17 cellular contexts compared by ENCODE assay signal in genomic region chr20:4978050-4978918, GRCh38. TPM values are rescaled to one million over a fixed set of nuclear protein-coding genes. Genes with fewer than 3 reads are reported as not detected.
DNase-seq lines count a peak whose midpoint lies in the region; ATAC-seq, FAIRE-seq and TF ChIP-seq lines count a peak whose summit lies in the region.
"Had no signal": no experiment of that assay in that cellular context is flagged by ENCODE, and none has a peak within 500 bp of the region (broad histone marks: within the 10 kb centered on the region; RNA-seq: fewer than 3 reads in every experiment).

No MANE protein-coding gene starts in this region.

- no peak overlapping the region for H3K27ac Mint-ChIP-seq in activated CD4-positive, alpha-beta memory T cell treated with anti-CD3 and anti-CD28 coated beads for 36 hours
- H3K27ac Mint-ChIP-seq: activated T-cell treated with anti-CD3 and anti-CD28 coated beads, Interleukin-2, amount 50 U/mL, for 72 hours; progenitor cell of endocrine pancreas had no signal

- TF ChIP-seq CTCF in GM12878 (IDR thresholded peaks at IDR 0.05 in 2 of 3, conservative IDR thresholded peaks at IDR 0.05 in 1 of 3; ENCODE audit: control insufficient read depth in 2 of 3, extremely low read depth in 1 of 3, insufficient read depth in 1 of 3, low read depth in 3 of 3, low read length in 3 of 3) (no peak), right lobe of liver (IDR thresholded peaks at IDR 0.05) (no peak)

- no peak overlapping the region for H3K9ac ChIP-seq in GM12878 (ENCODE audit: control insufficient read depth, insufficient read depth, low read length)
- H3K9ac ChIP-seq: BLaER1 had no signal

- no peaks in the 10 kb centered on the region for H3K36me3 Mint-ChIP-seq in activated CD4-positive, alpha-beta memory T cell treated with anti-CD3 and anti-CD28 coated beads for 36 hours

- BruUV-seq in GM12878 (replicated peaks; lab: Mats Ljungman, UMichigan) = TSS peak; percentile 15

- H3K4me1 Mint-ChIP-seq in activated CD4-positive, alpha-beta memory T cell treated with anti-CD3 and anti-CD28 coated beads for 36 hours (ENCODE audit: low read depth) = peaks cover 16% of the 10 kb centered on the region

- 65% methylated on average over 10 of the region's 10 CpGs for WGBS in GM12878 (ENCODE audit: insufficient coverage, insufficient replicate concordance, low lambda C conversion rate, missing lambda C conversion rate)
- 38% methylated on average over 10 of the region's 10 CpGs for WGBS in right lobe of liver (ENCODE audit: insufficient coverage, low coverage, low lambda C conversion rate, missing lambda C conversion rate)

- RAD21 ChIA-PET in GM12878 (lab: Charles Lee; ENCODE audit: unreplicated experiment) = interaction anchor here (1.1 to 2.2 kb wide), 2 partner anchors 21 to 164 kb away, joined by 4 to 10 read pairs; no protein-coding TSS in a partner anchor

- no peak overlapping the region for H3K4me3 Mint-ChIP-seq in activated CD4-positive, alpha-beta memory T cell treated with anti-CD3 and anti-CD28 coated beads for 36 hours
- H3K4me3 Mint-ChIP-seq: activated T-cell treated with anti-CD3 and anti-CD28 coated beads, Interleukin-2, amount 50 U/mL, for 72 hours had no signal

- no peak for TF ChIP-seq RAD21 in GM12878 (IDR thresholded peaks at IDR 0.05; ENCODE audit: insufficient read depth, low read depth, low read length)

- H3K9me3 Mint-ChIP-seq in activated CD4-positive, alpha-beta memory T cell treated with anti-CD3 and anti-CD28 coated beads for 36 hours = no peaks in the 10 kb centered on the region
- H3K9me3 Mint-ChIP-seq: activated T-cell treated with anti-CD3 and anti-CD28 coated beads, Interleukin-2, amount 50 U/mL, for 72 hours had no signal

- POLR2A ChIA-PET in GM12878 (lab: Charles Lee) = interaction anchor here (0.8 to 1.5 kb wide), 4 partner anchors 8 to 72 kb away, joined by 3 read pairs; no protein-coding TSS in a partner anchor
- POLR2A ChIA-PET in activated CD4-positive, alpha-beta memory T cell treated with anti-CD3 and anti-CD28 coated beads for 36 hours (lab: Charles Lee) = no interaction called here

- SMC1A ChIA-PET in GM12878 (lab: Charles Lee; ENCODE audit: uncharacterized antibody, unreplicated experiment) = interaction anchor here (0.9 to 2.1 kb wide), 10 partner anchors 9 to 169 kb away, joined by 3 to 14 read pairs (median 4); no protein-coding TSS in a partner anchor

- H3K4me1 ChIP-seq in GM12878 (ENCODE audit: control insufficient read depth, insufficient read depth, low read length) (no peaks in the 10 kb centered on the region; the same call in 1 of the 2 replicates), right lobe of liver (peaks cover 3 to 19% (median 11%) of the 10 kb centered on the region in 4 donors)

- in situ Hi-C loops in GM12878 (cut with MboI) = no loop called here

- TF ChIP-seq EP300 in GM12878 (IDR thresholded peaks at IDR 0.05; ENCODE audit: borderline replicate concordance in 1 of 2, control insufficient read depth in 1 of 2, low read depth in 2 of 2, low read length in 2 of 2) = no peak

- CTCF ChIA-PET in GM12878 (lab: Yijun Ruan, JAX) = interaction anchor here (0.8 to 1.4 kb wide), 6 partner anchors 19 to 123 kb away, joined by 3 to 4 read pairs (median 3); no protein-coding TSS in a partner anchor
- CTCF ChIA-PET in activated CD4-positive, alpha-beta memory T cell treated with anti-CD3 and anti-CD28 coated beads for 36 hours (lab: Charles Lee) = interaction anchor here (1.5 to 1.6 kb wide), 2 partner anchors 23 to 27 kb away, joined by 3 to 5 read pairs; no protein-coding TSS in a partner anchor

- H3K27me3 Mint-ChIP-seq in activated CD4-positive, alpha-beta memory T cell treated with anti-CD3 and anti-CD28 coated beads for 36 hours = no peaks in the 10 kb centered on the region
- H3K27me3 Mint-ChIP-seq: progenitor cell of endocrine pancreas had no signal

- H3K9me3 ChIP-seq in GM12878 (replicated peaks; ENCODE audit: control insufficient read depth, insufficient read depth, low read length) = no peaks in the 10 kb centered on the region
- H3K9me3 ChIP-seq in right lobe of liver = no peaks in the 10 kb centered on the region
- H3K9me3 ChIP-seq: BLaER1, upper lobe of left lung had no signal

- no peaks in the 10 kb centered on the region for H4K20me1 ChIP-seq in GM12878 (ENCODE audit: control insufficient read depth, insufficient read depth)

- ATAC-seq in GM12878 (peak; percentile 34), right lobe of liver (peak; percentile 29 to 74 (median 57)), GM21447 (IDR thresholded peaks at IDR 0.05; ENCODE audit: unreplicated experiment) (no peak), HG03442 (IDR thresholded peaks at IDR 0.05; ENCODE audit: unreplicated experiment) (no peak), HG03457 (IDR thresholded peaks at IDR 0.05; ENCODE audit: unreplicated experiment) (no peak)
- ATAC-seq: activated T-cell treated with anti-CD3 and anti-CD28 coated beads, Interleukin-2, amount 50 U/mL, for 72 hours had no signal

- no peak overlapping the region for H2AFZ ChIP-seq in GM12878 (ENCODE audit: control insufficient read depth, low read depth, low read length)
- H2AFZ ChIP-seq: PC-9 had no signal

- H3K27ac ChIP-seq in GM12878 (ENCODE audit: control insufficient read depth, insufficient read depth) = no peak overlapping the region
- H3K27ac ChIP-seq in right lobe of liver = peak overlapping the region in 2 of 3 donors; percentile 34 to 56
- H3K27ac ChIP-seq: BLaER1, PC-9, upper lobe of left lung had no signal

- H3K4me3 ChIP-seq in GM12878 (no peak overlapping the region), right lobe of liver (no peak overlapping the region)
- H3K4me3 ChIP-seq: BLaER1, PC-9, upper lobe of left lung had no signal

- no peak overlapping the region for H3K4me2 ChIP-seq in GM12878 (ENCODE audit: control insufficient read depth, insufficient read depth)
- H3K4me2 ChIP-seq: BLaER1, PC-9 had no signal

- DNase-seq in D341Med (ENCODE audit: low spot score) = peak; percentile 62
- peak; percentile 11 for DNase-seq in NCI-H1694 treated with DMSO at 0.1 percent for 48 hours (lab: John Stamatoyannopoulos, UW)
- DNase-seq in GM12878 (ENCODE audit: low read depth, low spot score) = no peak
- peak in 1 of 3 donors; percentile 41 for DNase-seq in right lobe of liver
- DNase-seq in activated CD4-positive, alpha-beta memory T cell treated with anti-CD3 and anti-CD28 coated beads for 36 hours = no peak
- DNase-seq: activated CD4-positive, alpha-beta T cell treated with anti-CD3 and anti-CD28 coated beads, Interleukin-2, amount 50 U/mL, for 1 hour; activated T-cell treated with anti-CD3 and anti-CD28 coated beads, Interleukin-2, amount 50 U/mL, for 72 hours; DND-41; midbrain; PC-9; upper lobe of left lung had no signal

- TF ChIP-seq POLR2A in GM12878 (IDR thresholded peaks at IDR 0.05; ENCODE audit: low read depth, low read length) (no peak), right lobe of liver (IDR thresholded peaks at IDR 0.05) (no peak)

- intact Hi-C loops in GM12878 (cut with micrococcal nuclease; ENCODE audit: unreplicated experiment) (no loop called here), right lobe of liver (cut with DNase I) (no loop called here)
- intact Hi-C loops in activated CD4-positive, alpha-beta memory T cell treated with anti-CD3 and anti-CD28 coated beads for 36 hours (cut with micrococcal nuclease) = no loop called here

- H3K27me3 ChIP-seq in GM12878 (replicated peaks in 1 of 2; ENCODE audit: control insufficient read depth in 2 of 2, insufficient read depth in 2 of 2, low read length in 1 of 2) (no peaks in the 10 kb centered on the region), right lobe of liver (no peaks in the 10 kb centered on the region)
- H3K27me3 ChIP-seq: BLaER1, upper lobe of left lung had no signal

- no peak for FAIRE-seq in GM12878 (lab: Jason Lieb, UNC)
- FAIRE-seq: frontal cortex had no signal

- no peaks in the 10 kb centered on the region; the same call in 1 of the 2 replicates for H3K79me2 ChIP-seq in GM12878 (ENCODE audit: control insufficient read depth, insufficient read depth, low read length)

- H3K36me3 ChIP-seq in GM12878 (ENCODE audit: control insufficient read depth in 2 of 2, insufficient read depth in 2 of 2, low read length in 1 of 2) (peaks cover 0 to 1% of the 10 kb centered on the region in 2 experiments; a peak in 1 of 4 replicates), right lobe of liver (no peaks in the 10 kb centered on the region)
- H3K36me3 ChIP-seq: BLaER1, upper lobe of left lung had no signal

TF ChIP-seq in GM12878, 131 proteins besides CTCF, POLR2A, EP300 and RAD21 (continues in another document):
- TF ChIP-seq WRNIP1 (IDR thresholded peaks at IDR 0.05; ENCODE audit: borderline replicate concordance, low read depth, low read length) = no peak
- no peak for TF ChIP-seq CHD2 (IDR thresholded peaks at IDR 0.05; ENCODE audit: borderline replicate concordance, low read depth, low read length)
- TF ChIP-seq FOXK2 (IDR thresholded peaks at IDR 0.05) = no peak
- no peak for TF ChIP-seq STAT3 (IDR thresholded peaks at IDR 0.05; ENCODE audit: low read depth, low read length)

RNA-seq across cellular contexts. Expression of gene SLC23A2, which starts 23.0 kb away (rescaled TPM):
- 293 and 316 TPM in 2 replicates for total RNA-seq in GM12878 (2013; cell fraction: nucleolus; rRNA removed)
- 42.6 and 44.8 TPM in 2 replicates for total RNA-seq in GM12878 (2014; rRNA removed)
- total RNA-seq in GM12878 (2014; rRNA removed; fragmentation: Illumina TruSeq; extraction: Trizol) = 28.3 and 29.4 TPM in 2 replicates
- 51.7 and 56.1 TPM in 2 replicates for total RNA-seq in GM12878 (2021)
- polyA plus RNA-seq in GM12878 (2011; ENCODE audit: low read depth) = 11.1 TPM
- 28.5 and 38.9 TPM in 2 replicates for polyA plus RNA-seq in GM12878 (2011; rRNA removed)
- polyA plus RNA-seq in GM12878 (2011; cell fraction: cytosol; rRNA removed) = 31.9 and 39.7 TPM in 2 replicates
- 84.7 and 104 TPM in 2 replicates for polyA plus RNA-seq in GM12878 (2011; cell fraction: nucleus; rRNA removed)
- 12.0 and 13.0 TPM in 2 replicates for polyA plus RNA-seq in GM12878 (2012)
- 46.2 and 46.3 TPM in 2 replicates for polyA plus RNA-seq in GM12878 (2014; fragmentation: Illumina TruSeq; extraction: Trizol)
- 1 to 10 TPM; 4.4 to 5.9 TPM for polyA plus RNA-seq in GM12878 (2014; fragmentation: Nextera tagmentation; extraction: Ambion mirVana)
- 39.3 and 44.0 TPM in 2 replicates for polyA plus RNA-seq in GM12878 (2014; rRNA removed)
- 10 to 100 TPM; 29.3 to 32.2 TPM for polyA plus RNA-seq in GM12878 (2016; fragmentation: Nextera tagmentation; extraction: Ambion mirVana)
- 58.9 and 61.7 TPM in 2 replicates for polyA minus RNA-seq in GM12878 (2011; rRNA and poly(A)+ RNA removed)
- 13.8 and 14.7 TPM in 2 replicates for polyA minus RNA-seq in GM12878 (2011; cell fraction: cytosol; rRNA and poly(A)+ RNA removed)
- polyA minus RNA-seq in GM12878 (2011; cell fraction: nucleus; rRNA and poly(A)+ RNA removed) = 42.1 and 54.6 TPM in 2 replicates
- total RNA-seq in right lobe of liver = 10 to 100 TPM; 23.4 to 41.1 (median 30.5) TPM
- total RNA-seq in activated CD4-positive, alpha-beta memory T cell treated with anti-CD3 and anti-CD28 coated beads for 36 hours = 10 to 100 TPM; 14.0 to 14.9 TPM

Comparison
In these comparisons a context has a peak if more than half of its experiments do, and no peak if none do; other contexts are left out.
1. DNase-seq: peak in D341Med (single experiment) and NCI-H1694 treated with DMSO at 0.1 percent for 48 hours (single experiment); none in GM12878 (single experiment) and activated CD4-positive, alpha-beta memory T cell treated with anti-CD3 and anti-CD28 coated beads for 36 hours (single experiment).
2. ATAC-seq: peak in GM12878 (single experiment) and right lobe of liver (4 of 4); none in GM21447 (single experiment), HG03442 (single experiment) and HG03457 (single experiment).